ENCODE assay signal across 15 cellular contexts in genomic region chr20:44073675-44074071, GRCh38.
DNase-seq lines count a peak whose midpoint lies in the region; ATAC-seq and TF ChIP-seq lines count a peak whose summit lies in the region.
"Had no signal": no experiment of that assay in that cellular context is flagged by ENCODE, and none has a peak within 500 bp of the region (broad histone marks: within the 10 kb centered on the region; RNA-seq: fewer than 3 reads in every experiment).

No MANE protein-coding gene starts in this region.

- H3K4me3 ChIP-seq in DND-41 (ENCODE audit: low read depth in 1 of 2, low read length in 2 of 2) = no peak overlapping the region
- H3K4me3 ChIP-seq in esophagus muscularis mucosa = no peak overlapping the region
- no peak overlapping the region for H3K4me3 ChIP-seq in Caco-2 (ENCODE audit: low read depth, low read length)
- H3K4me3 ChIP-seq: PC-9 had no signal

- no peak overlapping the region for H3K4me3 Mint-ChIP-seq in Caco-2 (ENCODE audit: unreplicated experiment)
- no peak overlapping the region for H3K4me3 Mint-ChIP-seq in natural killer cell treated with Interleukin-12 subunit alpha and Interleukin-12 subunit beta and Interleukin-15 and Interleukin-18, amount 100 ng/mL, for 72 hours
- H3K4me3 Mint-ChIP-seq: CD8-positive, alpha-beta memory T cell had no signal

- CTCF ChIA-PET in Caco-2 (lab: Charles Lee) = no interaction called here

- H3K4me1 Mint-ChIP-seq in Caco-2 (ENCODE audit: low read depth, unreplicated experiment) = no peaks in the 10 kb centered on the region
- H3K4me1 Mint-ChIP-seq in natural killer cell treated with Interleukin-12 subunit alpha and Interleukin-12 subunit beta and Interleukin-15 and Interleukin-18, amount 100 ng/mL, for 72 hours (ENCODE audit: low read depth in 2 of 2) = peaks cover 27 to 44% of the 10 kb centered on the region in 2 donors

- no peak for TF ChIP-seq EP300 in esophagus muscularis mucosa (IDR thresholded peaks at IDR 0.05)

- no peak overlapping the region for H3K27ac Mint-ChIP-seq in Caco-2 (ENCODE audit: unreplicated experiment)
- H3K27ac Mint-ChIP-seq in natural killer cell treated with Interleukin-12 subunit alpha and Interleukin-12 subunit beta and Interleukin-15 and Interleukin-18, amount 100 ng/mL, for 72 hours = no peak overlapping the region

- no peaks in the 10 kb centered on the region for H3K36me3 ChIP-seq in DND-41 (ENCODE audit: insufficient read depth, low read length)
- peaks cover 0 to 5% (median 0%) of the 10 kb centered on the region in 4 donors for H3K36me3 ChIP-seq in esophagus muscularis mucosa
- no peaks in the 10 kb centered on the region for H3K36me3 ChIP-seq in Caco-2 (ENCODE audit: control insufficient read depth, insufficient read depth, low read length)

- peaks cover 49% of the 10 kb centered on the region for H3K27me3 Mint-ChIP-seq in Caco-2 (ENCODE audit: insufficient read depth, unreplicated experiment)
- peaks cover 12 to 21% of the 10 kb centered on the region in 2 donors for H3K27me3 Mint-ChIP-seq in natural killer cell treated with Interleukin-12 subunit alpha and Interleukin-12 subunit beta and Interleukin-15 and Interleukin-18, amount 100 ng/mL, for 72 hours

- POLR2A ChIA-PET in Caco-2 (lab: Charles Lee) = no interaction called here

- no peak for ATAC-seq in DND-41 (ENCODE audit: insufficient read depth, low read depth)
- ATAC-seq in esophagus mucosa = no peak
- no peak for ATAC-seq in natural killer cell treated with Interleukin-12 subunit alpha and Interleukin-12 subunit beta and Interleukin-15 and Interleukin-18, amount 100 ng/mL, for 72 hours

- no peaks in the 10 kb centered on the region for H3K36me3 Mint-ChIP-seq in Caco-2 (ENCODE audit: insufficient read depth, unreplicated experiment)
- no peaks in the 10 kb centered on the region for H3K36me3 Mint-ChIP-seq in natural killer cell treated with Interleukin-12 subunit alpha and Interleukin-12 subunit beta and Interleukin-15 and Interleukin-18, amount 100 ng/mL, for 72 hours
- H3K36me3 Mint-ChIP-seq: CD8-positive, alpha-beta memory T cell had no signal

- peaks cover 11% of the 10 kb centered on the region for H3K27me3 ChIP-seq in DND-41 (ENCODE audit: insufficient read depth, low read length, poor library complexity)
- H3K27me3 ChIP-seq in esophagus muscularis mucosa = peaks cover 0 to 4% (median 0%) of the 10 kb centered on the region in 4 donors
- H3K27me3 ChIP-seq in Caco-2 (replicated peaks; ENCODE audit: control insufficient read depth, insufficient read depth, low read length) = peaks cover 3% of the 10 kb centered on the region; the same call in 1 of the 2 replicates

- no peak overlapping the region for H3K9ac ChIP-seq in DND-41 (ENCODE audit: low read depth, low read length)

- no peak overlapping the region for H3K4me2 ChIP-seq in DND-41 (ENCODE audit: insufficient read depth, low read length)

- TF ChIP-seq POLR2A in esophagus muscularis mucosa (IDR thresholded peaks at IDR 0.05; ENCODE audit: low read depth) = no peak

- H3K79me2 ChIP-seq in DND-41 (ENCODE audit: insufficient read depth, low read length) = no peaks in the 10 kb centered on the region

- H2AFZ ChIP-seq in DND-41 (ENCODE audit: low read depth, low read length) = no peak overlapping the region
- H2AFZ ChIP-seq: PC-9 had no signal

- intact Hi-C loops in esophagus muscularis mucosa (cut with DNase I) (loop anchor here (10.0 kb wide), 1 partner anchor 229 kb away; no protein-coding TSS in a partner anchor), Caco-2 (cut with micrococcal nuclease; ENCODE audit: unreplicated experiment) (no loop called here)

- H3K27ac ChIP-seq in DND-41 (ENCODE audit: low read length) = no peak overlapping the region
- no peak overlapping the region for H3K27ac ChIP-seq in esophagus muscularis mucosa (replicated peaks in 1 of 4)

- BruUV-seq in Caco-2 (replicated peaks; lab: Mats Ljungman, UMichigan) = no TSS peak

- H4K20me1 ChIP-seq in DND-41 (ENCODE audit: insufficient read depth, low read length) = peaks cover 27% of the 10 kb centered on the region

- TF ChIP-seq CTCF in DND-41 (IDR thresholded peaks at IDR 0.05; ENCODE audit: borderline replicate concordance, extremely low read depth, low read length, poor library complexity, severe bottlenecking) (no peak), esophagus muscularis mucosa (IDR thresholded peaks at IDR 0.05) (no peak), Caco-2 (IDR thresholded peaks at IDR 0.05; ENCODE audit: insufficient read depth in 1 of 2, low read depth in 1 of 2, low read length in 1 of 2, severe bottlenecking in 1 of 2, unreplicated experiment in 1 of 2) (no peak)

- 80% methylated on average over 6 of the region's 6 CpGs for WGBS in esophagus muscularis mucosa

- H3K9me3 Mint-ChIP-seq in Caco-2 (ENCODE audit: unreplicated experiment) = no peaks in the 10 kb centered on the region
- H3K9me3 Mint-ChIP-seq in natural killer cell treated with Interleukin-12 subunit alpha and Interleukin-12 subunit beta and Interleukin-15 and Interleukin-18, amount 100 ng/mL, for 72 hours = no peaks in the 10 kb centered on the region
- H3K9me3 Mint-ChIP-seq: CD8-positive, alpha-beta memory T cell had no signal

- DNase-seq in activated CD8-positive, alpha-beta memory T cell treated with anti-CD3 and anti-CD28 coated beads, Interleukin-2, amount 50 U/mL, for 48 hours = peak; percentile 37
- DNase-seq in activated CD8-positive, alpha-beta memory T cell treated with anti-CD3 and anti-CD28 coated beads, Interleukin-2, amount 50 U/mL, for 4 hours = no peak
- DNase-seq in DND-41 = peak; percentile 3
- peak; percentile 88 for DNase-seq in esophagus muscularis mucosa (ENCODE audit: extremely low spot score)
- DNase-seq in ureter (ENCODE audit: low spot score) = peak; percentile 19
- DNase-seq in Caco-2 = no peak
- no peak for DNase-seq in natural killer cell treated with Interleukin-12 subunit alpha and Interleukin-12 subunit beta and Interleukin-15 and Interleukin-18, amount 100 ng/mL, for 72 hours (ENCODE audit: low spot score)
- DNase-seq: CD8-positive, alpha-beta memory T cell; DMS153; KBM-7; NCI-H146; NCI-H2081 treated with DMSO at 0.1 percent for 48 hours; NCI-H69 had no signal

- H3K9me3 ChIP-seq in DND-41 (ENCODE audit: insufficient read depth, low read length, severe bottlenecking) (no peaks in the 10 kb centered on the region), esophagus muscularis mucosa (no peaks in the 10 kb centered on the region), Caco-2 (no peaks in the 10 kb centered on the region)

- H3K4me1 ChIP-seq in DND-41 (ENCODE audit: insufficient read depth, low read length) (peaks cover 31% of the 10 kb centered on the region), esophagus muscularis mucosa (peaks cover 0 to 10% (median 0%) of the 10 kb centered on the region in 4 donors), Caco-2 (no peaks in the 10 kb centered on the region)

Comparison
In these comparisons a context has a peak if more than half of its experiments do, and no peak if none do; other contexts are left out.
1. DNase-seq: peak in activated CD8-positive, alpha-beta memory T cell treated with anti-CD3 and anti-CD28 coated beads, Interleukin-2, amount 50 U/mL, for 48 hours (single experiment), DND-41 (single experiment), esophagus muscularis mucosa (single experiment) and ureter (single experiment); none in activated CD8-positive, alpha-beta memory T cell treated with anti-CD3 and anti-CD28 coated beads, Interleukin-2, amount 50 U/mL, for 4 hours (single experiment), Caco-2 (0 of 2) and natural killer cell treated with Interleukin-12 subunit alpha and Interleukin-12 subunit beta and Interleukin-15 and Interleukin-18, amount 100 ng/mL, for 72 hours (single experiment).